ENCODE assay signal across 1 cellular context in the genomic region with DNA sequence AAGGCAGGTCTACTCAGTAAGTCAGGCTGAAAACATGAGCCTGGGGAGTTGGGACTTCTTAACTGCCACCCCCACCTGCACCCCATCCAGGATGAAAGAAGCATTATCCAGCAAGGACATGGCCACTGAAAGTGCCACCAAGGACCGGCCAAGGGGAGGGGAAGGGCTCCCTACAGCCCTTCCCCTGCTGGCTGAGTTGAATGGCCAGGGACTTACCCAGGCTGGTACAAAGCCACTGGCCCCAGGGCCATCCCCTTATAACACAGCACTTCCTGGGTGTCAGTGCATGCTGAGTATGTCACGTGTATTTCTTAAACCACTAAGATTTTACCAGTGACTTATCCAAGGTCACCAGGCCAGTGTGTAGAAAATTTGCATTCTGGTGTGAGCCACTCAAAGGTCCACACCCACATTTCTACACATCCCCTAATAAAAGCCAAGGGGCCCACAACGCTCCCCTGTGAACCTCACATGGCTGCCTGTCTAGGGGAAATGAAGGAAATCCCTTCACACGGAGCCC.
TF ChIP-seq lines count a peak whose summit lies in the region.

No MANE protein-coding gene starts in this region.

TF ChIP-seq in GM12878, 131 proteins besides CTCF, POLR2A, EP300 and RAD21 (continues in another document):
- TF ChIP-seq, protein P1, sequence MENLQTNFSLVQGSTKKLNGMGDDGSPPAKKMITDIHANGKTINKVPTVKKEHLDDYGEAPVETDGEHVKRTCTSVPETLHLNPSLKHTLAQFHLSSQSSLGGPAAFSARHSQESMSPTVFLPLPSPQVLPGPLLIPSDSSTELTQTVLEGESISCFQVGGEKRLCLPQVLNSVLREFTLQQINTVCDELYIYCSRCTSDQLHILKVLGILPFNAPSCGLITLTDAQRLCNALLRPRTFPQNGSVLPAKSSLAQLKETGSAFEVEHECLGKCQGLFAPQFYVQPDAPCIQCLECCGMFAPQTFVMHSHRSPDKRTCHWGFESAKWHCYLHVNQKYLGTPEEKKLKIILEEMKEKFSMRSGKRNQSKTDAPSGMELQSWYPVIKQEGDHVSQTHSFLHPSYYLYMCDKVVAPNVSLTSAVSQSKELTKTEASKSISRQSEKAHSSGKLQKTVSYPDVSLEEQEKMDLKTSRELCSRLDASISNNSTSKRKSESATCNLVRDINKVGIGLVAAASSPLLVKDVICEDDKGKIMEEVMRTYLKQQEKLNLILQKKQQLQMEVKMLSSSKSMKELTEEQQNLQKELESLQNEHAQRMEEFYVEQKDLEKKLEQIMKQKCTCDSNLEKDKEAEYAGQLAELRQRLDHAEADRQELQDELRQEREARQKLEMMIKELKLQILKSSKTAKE (IDR thresholded peaks at IDR 0.05; ENCODE audit: low read depth, poor library complexity, severe bottlenecking) = peak; percentile 30
- TF ChIP-seq, protein P2, sequence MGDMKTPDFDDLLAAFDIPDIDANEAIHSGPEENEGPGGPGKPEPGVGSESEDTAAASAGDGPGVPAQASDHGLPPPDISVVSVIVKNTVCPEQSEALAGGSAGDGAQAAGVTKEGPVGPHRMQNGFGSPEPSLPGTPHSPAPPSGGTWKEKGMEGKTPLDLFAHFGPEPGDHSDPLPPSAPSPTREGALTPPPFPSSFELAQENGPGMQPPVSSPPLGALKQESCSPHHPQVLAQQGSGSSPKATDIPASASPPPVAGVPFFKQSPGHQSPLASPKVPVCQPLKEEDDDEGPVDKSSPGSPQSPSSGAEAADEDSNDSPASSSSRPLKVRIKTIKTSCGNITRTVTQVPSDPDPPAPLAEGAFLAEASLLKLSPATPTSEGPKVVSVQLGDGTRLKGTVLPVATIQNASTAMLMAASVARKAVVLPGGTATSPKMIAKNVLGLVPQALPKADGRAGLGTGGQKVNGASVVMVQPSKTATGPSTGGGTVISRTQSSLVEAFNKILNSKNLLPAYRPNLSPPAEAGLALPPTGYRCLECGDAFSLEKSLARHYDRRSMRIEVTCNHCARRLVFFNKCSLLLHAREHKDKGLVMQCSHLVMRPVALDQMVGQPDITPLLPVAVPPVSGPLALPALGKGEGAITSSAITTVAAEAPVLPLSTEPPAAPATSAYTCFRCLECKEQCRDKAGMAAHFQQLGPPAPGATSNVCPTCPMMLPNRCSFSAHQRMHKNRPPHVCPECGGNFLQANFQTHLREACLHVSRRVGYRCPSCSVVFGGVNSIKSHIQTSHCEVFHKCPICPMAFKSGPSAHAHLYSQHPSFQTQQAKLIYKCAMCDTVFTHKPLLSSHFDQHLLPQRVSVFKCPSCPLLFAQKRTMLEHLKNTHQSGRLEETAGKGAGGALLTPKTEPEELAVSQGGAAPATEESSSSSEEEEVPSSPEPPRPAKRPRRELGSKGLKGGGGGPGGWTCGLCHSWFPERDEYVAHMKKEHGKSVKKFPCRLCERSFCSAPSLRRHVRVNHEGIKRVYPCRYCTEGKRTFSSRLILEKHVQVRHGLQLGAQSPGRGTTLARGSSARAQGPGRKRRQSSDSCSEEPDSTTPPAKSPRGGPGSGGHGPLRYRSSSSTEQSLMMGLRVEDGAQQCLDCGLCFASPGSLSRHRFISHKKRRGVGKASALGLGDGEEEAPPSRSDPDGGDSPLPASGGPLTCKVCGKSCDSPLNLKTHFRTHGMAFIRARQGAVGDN (IDR thresholded peaks at IDR 0.05) = peak; percentile 82; the same call in 1 of the 2 replicates
- TF ChIP-seq SP1 (IDR thresholded peaks at IDR 0.05; ENCODE audit: low read depth, low read length) (peak; percentile 32), RB1 (IDR thresholded peaks at IDR 0.05; ENCODE audit: borderline replicate concordance) (0 out of 2 replicates have a peak, but pooled peaks have one; percentile 18), MEF2B (IDR thresholded peaks at IDR 0.05; ENCODE audit: partially characterized antibody, poor library complexity, severe bottlenecking) (peak; percentile 45), MYB (IDR thresholded peaks at IDR 0.05; ENCODE audit: borderline replicate concordance, low read depth, low read length) (no peak), POLR2AphosphoS5 (IDR thresholded peaks at IDR 0.05; ENCODE audit: low read length) (peak; percentile 93), SMAD5 (IDR thresholded peaks at IDR 0.05; ENCODE audit: low read depth) (no peak), NR2C1 (IDR thresholded peaks at IDR 0.05) (0 out of 2 replicates have a peak, but pooled peaks have one; percentile 18), BHLHE40 (IDR thresholded peaks at IDR 0.05; ENCODE audit: borderline replicate concordance in 1 of 2, low read depth in 2 of 2, low read length in 1 of 2) (peak; percentile 79 to 89), ZNF207 (IDR thresholded peaks at IDR 0.05; ENCODE audit: borderline replicate concordance) (no peak), HCFC1 (IDR thresholded peaks at IDR 0.05; ENCODE audit: low read length) (0 out of 2 replicates have a peak, but pooled peaks have one; percentile 7), HDGF (IDR thresholded peaks at IDR 0.05) (peak; percentile 56; the same call in 1 of the 2 replicates), CBFB (IDR thresholded peaks at IDR 0.05; ENCODE audit: low read depth) (peak; percentile 61; the same call in 1 of the 2 replicates), RAD51 (IDR thresholded peaks at IDR 0.05) (peak; percentile 94), GATAD2B (conservative IDR thresholded peaks at IDR 0.05; ENCODE audit: low read depth) (peak; percentile 49; the same call in 1 of the 2 replicates), IRF4 (IDR thresholded peaks at IDR 0.05; ENCODE audit: low read depth, low read length) (peak; percentile 41; the same call in 1 of the 2 replicates), EED (IDR thresholded peaks at IDR 0.05; ENCODE audit: low read depth) (no peak), NR2F1 (conservative IDR thresholded peaks at IDR 0.05) (peak; percentile 85), POU2F2 (IDR thresholded peaks at IDR 0.05; ENCODE audit: borderline replicate concordance, low read depth, low read length) (peak; percentile 85; the same call in 2 of the 3 replicates), EZH2 (IDR thresholded peaks at IDR 0.05; ENCODE audit: borderline replicate concordance, control insufficient read depth, low read depth, low read length) (no peak), POLR2AphosphoS2 (IDR thresholded peaks at IDR 0.05; ENCODE audit: low read depth, low read length) (peak; percentile 82; the same call in 1 of the 2 replicates), TAF1 (IDR thresholded peaks at IDR 0.05; ENCODE audit: borderline replicate concordance, low read depth, low read length) (peak; percentile 68), CBX3 (IDR thresholded peaks at IDR 0.05; ENCODE audit: borderline replicate concordance, low read depth) (no peak)
- TF ChIP-seq, protein P3, sequence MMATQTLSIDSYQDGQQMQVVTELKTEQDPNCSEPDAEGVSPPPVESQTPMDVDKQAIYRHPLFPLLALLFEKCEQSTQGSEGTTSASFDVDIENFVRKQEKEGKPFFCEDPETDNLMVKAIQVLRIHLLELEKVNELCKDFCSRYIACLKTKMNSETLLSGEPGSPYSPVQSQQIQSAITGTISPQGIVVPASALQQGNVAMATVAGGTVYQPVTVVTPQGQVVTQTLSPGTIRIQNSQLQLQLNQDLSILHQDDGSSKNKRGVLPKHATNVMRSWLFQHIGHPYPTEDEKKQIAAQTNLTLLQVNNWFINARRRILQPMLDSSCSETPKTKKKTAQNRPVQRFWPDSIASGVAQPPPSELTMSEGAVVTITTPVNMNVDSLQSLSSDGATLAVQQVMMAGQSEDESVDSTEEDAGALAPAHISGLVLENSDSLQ (IDR thresholded peaks at IDR 0.05) = peak; percentile 58
- TF ChIP-seq, protein P4, sequence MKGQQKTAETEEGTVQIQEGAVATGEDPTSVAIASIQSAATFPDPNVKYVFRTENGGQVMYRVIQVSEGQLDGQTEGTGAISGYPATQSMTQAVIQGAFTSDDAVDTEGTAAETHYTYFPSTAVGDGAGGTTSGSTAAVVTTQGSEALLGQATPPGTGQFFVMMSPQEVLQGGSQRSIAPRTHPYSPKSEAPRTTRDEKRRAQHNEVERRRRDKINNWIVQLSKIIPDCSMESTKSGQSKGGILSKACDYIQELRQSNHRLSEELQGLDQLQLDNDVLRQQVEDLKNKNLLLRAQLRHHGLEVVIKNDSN (IDR thresholded peaks at IDR 0.05; ENCODE audit: borderline replicate concordance, extremely low read length, insufficient read depth, low read depth, low read length) = peak; percentile 48
- TF ChIP-seq, protein P5, sequence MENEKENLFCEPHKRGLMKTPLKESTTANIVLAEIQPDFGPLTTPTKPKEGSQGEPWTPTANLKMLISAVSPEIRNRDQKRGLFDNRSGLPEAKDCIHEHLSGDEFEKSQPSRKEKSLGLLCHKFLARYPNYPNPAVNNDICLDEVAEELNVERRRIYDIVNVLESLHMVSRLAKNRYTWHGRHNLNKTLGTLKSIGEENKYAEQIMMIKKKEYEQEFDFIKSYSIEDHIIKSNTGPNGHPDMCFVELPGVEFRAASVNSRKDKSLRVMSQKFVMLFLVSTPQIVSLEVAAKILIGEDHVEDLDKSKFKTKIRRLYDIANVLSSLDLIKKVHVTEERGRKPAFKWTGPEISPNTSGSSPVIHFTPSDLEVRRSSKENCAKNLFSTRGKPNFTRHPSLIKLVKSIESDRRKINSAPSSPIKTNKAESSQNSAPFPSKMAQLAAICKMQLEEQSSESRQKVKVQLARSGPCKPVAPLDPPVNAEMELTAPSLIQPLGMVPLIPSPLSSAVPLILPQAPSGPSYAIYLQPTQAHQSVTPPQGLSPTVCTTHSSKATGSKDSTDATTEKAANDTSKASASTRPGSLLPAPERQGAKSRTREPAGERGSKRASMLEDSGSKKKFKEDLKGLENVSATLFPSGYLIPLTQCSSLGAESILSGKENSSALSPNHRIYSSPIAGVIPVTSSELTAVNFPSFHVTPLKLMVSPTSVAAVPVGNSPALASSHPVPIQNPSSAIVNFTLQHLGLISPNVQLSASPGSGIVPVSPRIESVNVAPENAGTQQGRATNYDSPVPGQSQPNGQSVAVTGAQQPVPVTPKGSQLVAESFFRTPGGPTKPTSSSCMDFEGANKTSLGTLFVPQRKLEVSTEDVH (IDR thresholded peaks at IDR 0.05; ENCODE audit: low read depth, partially characterized antibody) = no peak
- TF ChIP-seq, protein P6, sequence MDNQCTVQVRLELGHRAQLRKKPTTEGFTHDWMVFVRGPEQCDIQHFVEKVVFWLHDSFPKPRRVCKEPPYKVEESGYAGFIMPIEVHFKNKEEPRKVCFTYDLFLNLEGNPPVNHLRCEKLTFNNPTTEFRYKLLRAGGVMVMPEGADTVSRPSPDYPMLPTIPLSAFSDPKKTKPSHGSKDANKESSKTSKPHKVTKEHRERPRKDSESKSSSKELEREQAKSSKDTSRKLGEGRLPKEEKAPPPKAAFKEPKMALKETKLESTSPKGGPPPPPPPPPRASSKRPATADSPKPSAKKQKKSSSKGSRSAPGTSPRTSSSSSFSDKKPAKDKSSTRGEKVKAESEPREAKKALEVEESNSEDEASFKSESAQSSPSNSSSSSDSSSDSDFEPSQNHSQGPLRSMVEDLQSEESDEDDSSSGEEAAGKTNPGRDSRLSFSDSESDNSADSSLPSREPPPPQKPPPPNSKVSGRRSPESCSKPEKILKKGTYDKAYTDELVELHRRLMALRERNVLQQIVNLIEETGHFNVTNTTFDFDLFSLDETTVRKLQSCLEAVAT (IDR thresholded peaks at IDR 0.05) = peak; percentile 76
- TF ChIP-seq, protein P7, sequence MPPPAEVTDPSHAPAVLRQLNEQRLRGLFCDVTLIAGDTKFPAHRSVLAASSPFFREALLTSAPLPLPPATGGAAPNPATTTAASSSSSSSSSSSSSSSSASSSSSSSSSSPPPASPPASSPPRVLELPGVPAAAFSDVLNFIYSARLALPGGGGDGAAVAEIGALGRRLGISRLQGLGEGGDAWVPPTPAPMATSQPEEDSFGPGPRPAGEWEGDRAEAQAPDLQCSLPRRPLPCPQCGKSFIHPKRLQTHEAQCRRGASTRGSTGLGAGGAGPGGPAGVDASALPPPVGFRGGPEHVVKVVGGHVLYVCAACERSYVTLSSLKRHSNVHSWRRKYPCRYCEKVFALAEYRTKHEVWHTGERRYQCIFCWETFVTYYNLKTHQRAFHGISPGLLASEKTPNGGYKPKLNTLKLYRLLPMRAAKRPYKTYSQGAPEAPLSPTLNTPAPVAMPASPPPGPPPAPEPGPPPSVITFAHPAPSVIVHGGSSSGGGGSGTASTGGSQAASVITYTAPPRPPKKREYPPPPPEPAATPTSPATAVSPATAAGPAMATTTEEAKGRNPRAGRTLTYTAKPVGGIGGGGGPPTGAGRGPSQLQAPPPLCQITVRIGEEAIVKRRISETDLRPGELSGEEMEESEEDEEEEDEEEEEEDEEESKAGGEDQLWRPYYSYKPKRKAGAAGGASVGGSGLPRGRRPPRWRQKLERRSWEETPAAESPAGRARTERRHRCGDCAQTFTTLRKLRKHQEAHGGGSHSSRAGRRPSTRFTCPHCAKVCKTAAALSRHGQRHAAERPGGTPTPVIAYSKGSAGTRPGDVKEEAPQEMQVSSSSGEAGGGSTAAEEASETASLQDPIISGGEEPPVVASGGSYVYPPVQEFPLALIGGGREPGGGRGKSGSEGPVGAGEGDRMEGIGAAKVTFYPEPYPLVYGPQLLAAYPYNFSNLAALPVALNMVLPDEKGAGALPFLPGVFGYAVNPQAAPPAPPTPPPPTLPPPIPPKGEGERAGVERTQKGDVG (CRISPR knock-in tag; IDR thresholded peaks at IDR 0.05) = no peak
- TF ChIP-seq, protein P8, sequence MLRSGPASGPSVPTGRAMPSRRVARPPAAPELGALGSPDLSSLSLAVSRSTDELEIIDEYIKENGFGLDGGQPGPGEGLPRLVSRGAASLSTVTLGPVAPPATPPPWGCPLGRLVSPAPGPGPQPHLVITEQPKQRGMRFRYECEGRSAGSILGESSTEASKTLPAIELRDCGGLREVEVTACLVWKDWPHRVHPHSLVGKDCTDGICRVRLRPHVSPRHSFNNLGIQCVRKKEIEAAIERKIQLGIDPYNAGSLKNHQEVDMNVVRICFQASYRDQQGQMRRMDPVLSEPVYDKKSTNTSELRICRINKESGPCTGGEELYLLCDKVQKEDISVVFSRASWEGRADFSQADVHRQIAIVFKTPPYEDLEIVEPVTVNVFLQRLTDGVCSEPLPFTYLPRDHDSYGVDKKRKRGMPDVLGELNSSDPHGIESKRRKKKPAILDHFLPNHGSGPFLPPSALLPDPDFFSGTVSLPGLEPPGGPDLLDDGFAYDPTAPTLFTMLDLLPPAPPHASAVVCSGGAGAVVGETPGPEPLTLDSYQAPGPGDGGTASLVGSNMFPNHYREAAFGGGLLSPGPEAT (IDR thresholded peaks at IDR 0.05; ENCODE audit: low read depth) = peak; percentile 63; the same call in 1 of the 2 replicates
- TF ChIP-seq, protein P9, sequence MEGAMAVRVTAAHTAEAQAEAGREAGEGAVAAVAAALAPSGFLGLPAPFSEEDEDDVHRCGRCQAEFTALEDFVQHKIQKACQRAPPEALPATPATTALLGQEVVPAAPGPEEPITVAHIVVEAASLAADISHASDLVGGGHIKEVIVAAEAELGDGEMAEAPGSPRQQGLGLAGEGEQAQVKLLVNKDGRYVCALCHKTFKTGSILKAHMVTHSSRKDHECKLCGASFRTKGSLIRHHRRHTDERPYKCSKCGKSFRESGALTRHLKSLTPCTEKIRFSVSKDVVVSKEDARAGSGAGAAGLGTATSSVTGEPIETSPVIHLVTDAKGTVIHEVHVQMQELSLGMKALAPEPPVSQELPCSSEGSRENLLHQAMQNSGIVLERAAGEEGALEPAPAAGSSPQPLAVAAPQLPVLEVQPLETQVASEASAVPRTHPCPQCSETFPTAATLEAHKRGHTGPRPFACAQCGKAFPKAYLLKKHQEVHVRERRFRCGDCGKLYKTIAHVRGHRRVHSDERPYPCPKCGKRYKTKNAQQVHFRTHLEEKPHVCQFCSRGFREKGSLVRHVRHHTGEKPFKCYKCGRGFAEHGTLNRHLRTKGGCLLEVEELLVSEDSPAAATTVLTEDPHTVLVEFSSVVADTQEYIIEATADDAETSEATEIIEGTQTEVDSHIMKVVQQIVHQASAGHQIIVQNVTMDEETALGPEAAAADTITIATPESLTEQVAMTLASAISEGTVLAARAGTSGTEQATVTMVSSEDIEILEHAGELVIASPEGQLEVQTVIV (IDR thresholded peaks at IDR 0.05; ENCODE audit: borderline replicate concordance, partially characterized antibody) = peak; percentile 59
- TF ChIP-seq, protein P10, sequence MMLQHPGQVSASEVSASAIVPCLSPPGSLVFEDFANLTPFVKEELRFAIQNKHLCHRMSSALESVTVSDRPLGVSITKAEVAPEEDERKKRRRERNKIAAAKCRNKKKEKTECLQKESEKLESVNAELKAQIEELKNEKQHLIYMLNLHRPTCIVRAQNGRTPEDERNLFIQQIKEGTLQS (IDR thresholded peaks at IDR 0.05; ENCODE audit: borderline replicate concordance, extremely low read depth, low read depth, low read length) = no peak
